8 cellular contexts compared by ENCODE assay signal in the genomic region with DNA sequence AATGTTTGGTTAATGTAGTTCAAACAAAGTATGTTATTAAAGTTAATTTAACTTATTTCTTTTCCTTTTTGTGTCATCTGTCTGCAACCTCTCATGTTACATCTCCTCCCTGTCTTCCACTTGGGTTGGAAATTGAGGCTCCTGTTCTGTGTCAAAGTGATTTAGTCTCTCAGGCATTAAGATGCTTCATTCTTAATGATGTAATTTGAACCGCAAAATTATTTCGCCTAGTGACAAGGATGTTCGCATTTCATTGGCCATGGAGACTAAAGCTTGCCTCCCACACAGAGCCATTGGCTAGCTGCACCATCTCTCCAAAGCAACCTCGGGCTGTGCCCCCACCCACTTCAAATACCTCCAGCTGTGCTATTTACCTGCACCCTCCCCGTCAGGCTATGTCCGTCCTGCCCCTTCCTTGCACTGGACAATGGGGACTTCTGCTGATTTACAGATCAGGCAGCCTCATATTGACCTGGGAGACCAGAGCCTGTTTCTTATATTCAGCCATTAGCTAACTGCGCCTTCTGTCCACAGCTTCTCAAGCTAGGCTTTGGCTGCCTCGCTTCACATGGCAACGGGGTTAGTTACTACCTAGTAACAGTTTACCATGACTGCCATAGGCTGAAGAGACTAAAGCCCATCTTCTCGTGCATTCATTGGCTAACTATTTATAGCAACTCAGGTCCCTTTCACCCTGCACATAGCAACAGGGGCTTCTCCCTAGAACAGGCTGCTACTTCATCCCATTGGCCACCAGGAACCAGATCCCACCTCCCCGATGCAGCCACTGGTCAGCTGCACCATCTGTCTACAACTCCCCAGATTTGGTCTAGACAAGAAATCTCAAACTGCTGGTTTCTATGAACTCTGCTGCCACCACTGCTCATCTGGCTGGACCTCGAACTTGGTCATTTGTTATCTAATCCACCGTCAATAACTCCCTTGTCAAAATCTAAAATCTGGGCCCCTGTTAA. TPM values are rescaled to one million over a fixed set of nuclear protein-coding genes. Genes with fewer than 3 reads are reported as not detected.
DNase-seq lines count a peak whose midpoint lies in the region; ATAC-seq, FAIRE-seq and TF ChIP-seq lines count a peak whose summit lies in the region.

No MANE protein-coding gene starts in this region.

- H3K27me3 ChIP-seq in endocrine pancreas (ENCODE audit: control insufficient read depth, insufficient read depth, low read length) (no peaks in the 10 kb centered on the region), right lobe of liver (no peaks in the 10 kb centered on the region)

- H3K4me1 Mint-ChIP-seq in stimulated activated naive CD8-positive, alpha-beta T cell treated with anti-CD3 and anti-CD28 coated beads, Interleukin-15, Interleukin-2, amounts not matched to agents 100 ng/mL and 50 ng/mL, for 24 hours (ENCODE audit: low read depth), result peaks cover 28% of the 10 kb centered on the region

- peak overlapping the region; percentile 22 for H3K4me3 Mint-ChIP-seq in stimulated activated naive CD8-positive, alpha-beta T cell treated with anti-CD3 and anti-CD28 coated beads, Interleukin-15, Interleukin-2, amounts not matched to agents 100 ng/mL and 50 ng/mL, for 24 hours

- CTCF ChIA-PET in A549 (lab: Yijun Ruan, JAX), result interaction anchor here (0.6 to 1.9 kb wide), 3 partner anchors 21 to 493 kb away, joined by 3 to 5 read pairs (median 3); no protein-coding TSS in a partner anchor

- 45% methylated on average over 13 of the region's 13 CpGs for WGBS in A549 (ENCODE audit: missing lambda C conversion rate)
- WGBS in right lobe of liver (ENCODE audit: insufficient coverage, low coverage, low lambda C conversion rate, missing lambda C conversion rate), result 33% methylated on average over 13 of the region's 13 CpGs

- no peaks in the 10 kb centered on the region for H3K9me3 Mint-ChIP-seq in stimulated activated naive CD8-positive, alpha-beta T cell treated with anti-CD3 and anti-CD28 coated beads, Interleukin-15, Interleukin-2, amounts not matched to agents 100 ng/mL and 50 ng/mL, for 24 hours

- no peak overlapping the region for H3K4me3 ChIP-seq in A549
- H3K4me3 ChIP-seq in GM12864 (ENCODE audit: low read depth, low read length), result peak overlapping the region; percentile 4; the same call in 1 of the 2 replicates
- peak overlapping the region; percentile 50 for H3K4me3 ChIP-seq in endocrine pancreas (ENCODE audit: control insufficient read depth, insufficient read depth, low read length)
- H3K4me3 ChIP-seq in right lobe of liver, result peak overlapping the region in 1 of 3 donors; percentile 10

- no peaks in the 10 kb centered on the region for H3K36me3 ChIP-seq in endocrine pancreas (ENCODE audit: control insufficient read depth, insufficient read depth, low read length)
- H3K36me3 ChIP-seq in right lobe of liver, result no peaks in the 10 kb centered on the region

- no peak overlapping the region for H3K9ac ChIP-seq in endocrine pancreas (ENCODE audit: control insufficient read depth, insufficient read depth, low read length)

- H3K4me2 ChIP-seq in A549, result peak overlapping the region; percentile 45

- no peaks in the 10 kb centered on the region for H3K36me3 Mint-ChIP-seq in stimulated activated naive CD8-positive, alpha-beta T cell treated with anti-CD3 and anti-CD28 coated beads, Interleukin-15, Interleukin-2, amounts not matched to agents 100 ng/mL and 50 ng/mL, for 24 hours (ENCODE audit: low read depth)

- H3K27me3 Mint-ChIP-seq in stimulated activated naive CD8-positive, alpha-beta T cell treated with anti-CD3 and anti-CD28 coated beads, Interleukin-15, Interleukin-2, amounts not matched to agents 100 ng/mL and 50 ng/mL, for 24 hours, result no peaks in the 10 kb centered on the region

- TF ChIP-seq POLR2A in A549 (IDR thresholded peaks at IDR 0.05; ENCODE audit: low read length) (no peak), right lobe of liver (IDR thresholded peaks at IDR 0.05) (no peak)

- H3K27ac Mint-ChIP-seq in stimulated activated naive CD8-positive, alpha-beta T cell treated with anti-CD3 and anti-CD28 coated beads, Interleukin-15, Interleukin-2, amounts not matched to agents 100 ng/mL and 50 ng/mL, for 24 hours, result peak overlapping the region; percentile 5

- TF ChIP-seq RAD21 in A549 (conservative IDR thresholded peaks at IDR 0.05 in 1 of 2, IDR thresholded peaks at IDR 0.05 in 1 of 2), result peak; percentile 17 to 24; a peak in 1 of 5 replicates

- TF ChIP-seq EP300 in A549 (IDR thresholded peaks at IDR 0.05), result no peak

- POLR2A ChIA-PET in A549 (lab: Yijun Ruan, JAX), result no interaction called here

- H3K4me1 ChIP-seq in A549 (no peaks in the 10 kb centered on the region), endocrine pancreas (ENCODE audit: control insufficient read depth, insufficient read depth, low read length) (no peaks in the 10 kb centered on the region), right lobe of liver (no peaks in the 10 kb centered on the region)

- ATAC-seq in A549 (peak; percentile 87 to 91), HG02571 (IDR thresholded peaks at IDR 0.05; ENCODE audit: unreplicated experiment) (peak; percentile 77), right lobe of liver (peak; percentile 83 to 90 (median 86))

- peak; percentile 70 for FAIRE-seq in A549 (lab: Jason Lieb, UNC)

- no peaks in the 10 kb centered on the region for H3K9me3 ChIP-seq in A549
- H3K9me3 ChIP-seq in endocrine pancreas (ENCODE audit: control insufficient read depth, low read length), result no peaks in the 10 kb centered on the region
- no peaks in the 10 kb centered on the region for H3K9me3 ChIP-seq in right lobe of liver

- intact Hi-C loops in right lobe of liver (cut with DNase I), result no loop called here

- DNase-seq in A549 (ENCODE audit: low read depth in 1 of 2, low spot score in 1 of 2) (peak; percentile 78 to 92), GM12864 (ENCODE audit: low read depth) (peak; percentile 90), NCI-H1105 treated with DMSO at 0.1 percent for 48 hours (lab: John Stamatoyannopoulos, UW) (peak; percentile 91), T follicular helper cell (ENCODE audit: low read depth) (peak; percentile 8), right lobe of liver (peak; percentile 36 to 60 (median 49))

- TF ChIP-seq CTCF in A549 (IDR thresholded peaks at IDR 0.05), result no peak
- no peak for TF ChIP-seq CTCF in GM12864 (IDR thresholded peaks at IDR 0.05; ENCODE audit: low read depth, low read length, missing control alignments)
- no peak for TF ChIP-seq CTCF in right lobe of liver (IDR thresholded peaks at IDR 0.05)

- H3K27ac ChIP-seq in A549 (peak overlapping the region; percentile 44 to 80; a peak in 4 of 6 replicates), right lobe of liver (peak overlapping the region in 1 of 3 donors; percentile 33)

TF ChIP-seq in A549, 52 proteins besides CTCF, POLR2A, EP300 and RAD21:
- TF ChIP-seq PBX3 (IDR thresholded peaks at IDR 0.05), result 0 out of 2 replicates have a peak, but pooled peaks have one; percentile 51
- TF ChIP-seq, protein P1, sequence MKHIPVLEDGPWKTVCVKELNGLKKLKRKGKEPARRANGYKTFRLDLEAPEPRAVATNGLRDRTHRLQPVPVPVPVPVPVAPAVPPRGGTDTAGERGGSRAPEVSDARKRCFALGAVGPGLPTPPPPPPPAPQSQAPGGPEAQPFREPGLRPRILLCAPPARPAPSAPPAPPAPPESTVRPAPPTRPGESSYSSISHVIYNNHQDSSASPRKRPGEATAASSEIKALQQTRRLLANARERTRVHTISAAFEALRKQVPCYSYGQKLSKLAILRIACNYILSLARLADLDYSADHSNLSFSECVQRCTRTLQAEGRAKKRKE (CRISPR knock-in tag; IDR thresholded peaks at IDR 0.05; ENCODE audit: low read depth), result no peak
- peak; percentile 97 for TF ChIP-seq RFX5 (IDR thresholded peaks at IDR 0.05)

RNA-seq across cellular contexts. Expression of gene ZNF157, which starts 8.6 kb away (rescaled TPM):
- polyA plus RNA-seq in A549 (2011; rRNA removed) (0.06 and 0.13 TPM in 2 replicates), A549 (2017; fragmentation: RNase III; extraction: RNeasy Plus Mini Kit Qiagen cat#74134 plus additional on column Dnase treatment) (0.05 to 0.08 TPM (median 0.05 TPM) in 3 replicates)
- 0.01 and 0.03 TPM in 2 replicates for polyA plus RNA-seq in A549 (2012; cell fraction: cytosol; rRNA removed)
- polyA plus RNA-seq in A549 (2012; cell fraction: nucleus; rRNA removed), result not detected in 2 replicates
- polyA minus RNA-seq in A549 (2011; rRNA and poly(A)+ RNA removed), result 0.19 TPM in 1 of 2 replicates, not detected in the other
- total RNA-seq in right lobe of liver, result not detected

Comparison
In these comparisons a context has a peak if more than half of its experiments do, and no peak if none do; other contexts are left out.
1. DNase-seq: peak in every context shown above with its lines; median percentile 91 in NCI-H1105 treated with DMSO at 0.1 percent for 48 hours; 90 in GM12864; 85 in A549; 49 in right lobe of liver; 8 in T follicular helper cell.